ENCODE assay signal across 16 cellular contexts in genomic region chr4:77849278-77849965, GRCh38.
"Had no signal": no experiment of that assay in that cellular context is flagged by ENCODE, and none has a peak within 500 bp of the region (broad histone marks: within the 10 kb centered on the region; RNA-seq: fewer than 3 reads in every experiment).

No MANE protein-coding gene starts in this region.

- H3K9me3 ChIP-seq: tibial nerve, vagina had no signal

- H3K4me3 Mint-ChIP-seq: activated CD8-positive, alpha-beta memory T cell treated with anti-CD3 and anti-CD28 coated beads, Interleukin-2, amount 10 ng/mL, durations not matched to agents 7 days and 5 days; activated naive CD8-positive, alpha-beta T cell treated with anti-CD3 and anti-CD28 coated beads for 36 hours; activated T-cell treated with anti-CD3 and anti-CD28 coated beads, Interleukin-2, amount 50 U/mL, for 4 hours; endodermal cell; naive thymus-derived CD8-positive, alpha-beta T cell; stimulated activated effector memory CD8-positive, alpha-beta T cell treated with anti-CD3 and anti-CD28 coated beads, Interleukin-12 subunit alpha, Interleukin-12 subunit beta, amount 100 ng/mL, for 72 hours had no signal

- H3K4me3 ChIP-seq: smooth muscle cell, tibial nerve, vagina had no signal

- H3K9me3 Mint-ChIP-seq: activated naive CD8-positive, alpha-beta T cell treated with anti-CD3 and anti-CD28 coated beads for 36 hours; activated T-cell treated with anti-CD3 and anti-CD28 coated beads, Interleukin-2, amount 50 U/mL, for 4 hours; endodermal cell; naive thymus-derived CD8-positive, alpha-beta T cell; stimulated activated effector memory CD8-positive, alpha-beta T cell treated with anti-CD3 and anti-CD28 coated beads, Interleukin-12 subunit alpha, Interleukin-12 subunit beta, amount 100 ng/mL, for 72 hours had no signal

- H3K27me3 Mint-ChIP-seq: activated CD8-positive, alpha-beta memory T cell treated with anti-CD3 and anti-CD28 coated beads, Interleukin-2, amount 10 ng/mL, durations not matched to agents 7 days and 5 days; activated naive CD8-positive, alpha-beta T cell treated with anti-CD3 and anti-CD28 coated beads for 36 hours; naive thymus-derived CD8-positive, alpha-beta T cell had no signal

- H3K36me3 ChIP-seq: brain microvascular endothelial cell, tibial nerve, vagina had no signal

- H3K4me1 Mint-ChIP-seq: endodermal cell had no signal

- H3K4me1 ChIP-seq: vagina had no signal

- H3K27ac Mint-ChIP-seq: activated CD8-positive, alpha-beta memory T cell treated with anti-CD3 and anti-CD28 coated beads, Interleukin-2, amount 10 ng/mL, durations not matched to agents 7 days and 5 days; activated naive CD8-positive, alpha-beta T cell treated with anti-CD3 and anti-CD28 coated beads for 36 hours; endodermal cell; naive thymus-derived CD8-positive, alpha-beta T cell; stimulated activated effector memory CD8-positive, alpha-beta T cell treated with anti-CD3 and anti-CD28 coated beads, Interleukin-12 subunit alpha, Interleukin-12 subunit beta, amount 100 ng/mL, for 72 hours had no signal

- DNase-seq: activated CD4-positive, alpha-beta T cell treated with anti-CD3 and anti-CD28 coated beads, Interleukin-2, amount 50 U/mL, for 4 hours; activated CD8-positive, alpha-beta memory T cell treated with anti-CD3 and anti-CD28 coated beads, Interleukin-2, amount 10 ng/mL, durations not matched to agents 7 days and 5 days; activated effector memory CD4-positive, alpha-beta T cell treated with anti-CD3 and anti-CD28 coated beads, Interleukin-2, amount 50 U/mL, for 16 hours; activated naive CD8-positive, alpha-beta T cell treated with anti-CD3 and anti-CD28 coated beads for 36 hours; activated T-cell treated with anti-CD3 and anti-CD28 coated beads, Interleukin-2, amount 50 U/mL, for 4 hours; brain microvascular endothelial cell; endodermal cell; glutamatergic neuron; mammary epithelial cell; naive thymus-derived CD8-positive, alpha-beta T cell; nucleus accumbens; right cardiac atrium had no signal

- H3K27me3 ChIP-seq: brain microvascular endothelial cell, tibial nerve, vagina had no signal

- H3K36me3 Mint-ChIP-seq: activated CD8-positive, alpha-beta memory T cell treated with anti-CD3 and anti-CD28 coated beads, Interleukin-2, amount 10 ng/mL, durations not matched to agents 7 days and 5 days; naive thymus-derived CD8-positive, alpha-beta T cell; stimulated activated effector memory CD8-positive, alpha-beta T cell treated with anti-CD3 and anti-CD28 coated beads, Interleukin-12 subunit alpha, Interleukin-12 subunit beta, amount 100 ng/mL, for 72 hours had no signal
